ENCODE assay signal across 6 cellular contexts in genomic region chr5:134280456-134280855, GRCh38. TPM values are rescaled to one million over a fixed set of nuclear protein-coding genes. Genes with fewer than 3 reads are reported as not detected.
DNase-seq lines count a peak whose midpoint lies in the region; ATAC-seq and TF ChIP-seq lines count a peak whose summit lies in the region.
"Not testable (repeated sequence)": the region's sequence is repeated elsewhere in the genome, so short reads cannot be mapped to it uniquely, and the experiment has no call there.

No MANE protein-coding gene starts in this region.

- not testable (repeated sequence) for TF ChIP-seq CTCF in Calu3 (IDR thresholded peaks at IDR 0.05; ENCODE audit: unreplicated experiment); PC-9 (conservative IDR thresholded peaks at IDR 0.05); lower lobe of right lung (IDR thresholded peaks at IDR 0.05); parathyroid adenoma (IDR thresholded peaks at IDR 0.05)

- peaks cover 40% of the 10 kb centered on the region for H3K27me3 Mint-ChIP-seq in CD4-positive, CD25-positive, alpha-beta regulatory T cell
- H3K27me3 Mint-ChIP-seq in Calu3 (ENCODE audit: unreplicated experiment); activated T-helper 17 cell treated with anti-CD3 and anti-CD28 coated beads, Interleukin-2, amount 50 U/mL, for 72 hours: not testable (repeated sequence)

- H3K36me3 Mint-ChIP-seq in CD4-positive, CD25-positive, alpha-beta regulatory T cell; Calu3 (ENCODE audit: insufficient read depth, unreplicated experiment); activated T-helper 17 cell treated with anti-CD3 and anti-CD28 coated beads, Interleukin-2, amount 50 U/mL, for 72 hours (ENCODE audit: low read depth): not testable (repeated sequence)

- H3K4me1 Mint-ChIP-seq in CD4-positive, CD25-positive, alpha-beta regulatory T cell: peaks cover 0 to 12% (median 2%) of the 10 kb centered on the region in 4 donors
- peaks cover 41% of the 10 kb centered on the region for H3K4me1 Mint-ChIP-seq in Calu3 (ENCODE audit: low read depth, unreplicated experiment)
- not testable (repeated sequence) for H3K4me1 Mint-ChIP-seq in activated T-helper 17 cell treated with anti-CD3 and anti-CD28 coated beads, Interleukin-2, amount 50 U/mL, for 72 hours

- peaks cover 2 to 25% (median 7%) of the 10 kb centered on the region in 7 donors for H3K9me3 Mint-ChIP-seq in CD4-positive, CD25-positive, alpha-beta regulatory T cell
- not testable (repeated sequence) for H3K9me3 Mint-ChIP-seq in Calu3 (ENCODE audit: low read depth, unreplicated experiment); activated T-helper 17 cell treated with anti-CD3 and anti-CD28 coated beads, Interleukin-2, amount 50 U/mL, for 72 hours

- POLR2A ChIA-PET in PC-9 (lab: Charles Lee; ENCODE audit: unreplicated experiment): interaction anchor here (0.7 to 1.3 kb wide), 4 partner anchors 32 to 60 kb away, joined by 3 to 25 read pairs (median 6); partner anchors contain the start of gene PPP2CA

- not testable (repeated sequence) for H3K36me3 ChIP-seq in CD4-positive, CD25-positive, alpha-beta regulatory T cell (ENCODE audit: control insufficient read depth, insufficient read depth, low read length); PC-9 (ENCODE audit: low read depth); lower lobe of right lung; parathyroid adenoma (ENCODE audit: control insufficient read depth, insufficient read depth, low read length)

- H3K9ac ChIP-seq in parathyroid adenoma: not testable (repeated sequence)

- not testable (repeated sequence) for H2AFZ ChIP-seq in PC-9
- peak overlapping the region; percentile 65 for H2AFZ ChIP-seq in parathyroid adenoma

- not testable (repeated sequence) for H3F3A ChIP-seq in PC-9 (ENCODE audit: insufficient read depth, low read depth)

- peak overlapping the region; percentile 87 for H3K4me2 ChIP-seq in PC-9
- not testable (repeated sequence) for H3K4me2 ChIP-seq in parathyroid adenoma (ENCODE audit: low read length)

- not testable (repeated sequence) for H3K9me3 ChIP-seq in CD4-positive, CD25-positive, alpha-beta regulatory T cell (ENCODE audit: control insufficient read depth in 2 of 2, low read length in 2 of 2); lower lobe of right lung; parathyroid adenoma (ENCODE audit: control insufficient read depth, low read length)
- peaks cover 15% of the 10 kb centered on the region for H3K9me3 ChIP-seq in PC-9 (ENCODE audit: insufficient read depth, low read depth)

- CTCF ChIA-PET in Calu3 (lab: Charles Lee): interaction anchor here (0.6 kb wide), 1 partner anchor 318 kb away, joined by 4 read pairs; no protein-coding TSS in a partner anchor
- CTCF ChIA-PET in PC-9 (lab: Charles Lee): interaction anchor here (1.0 kb wide), 1 partner anchor 9 kb away, joined by 11 read pairs; no protein-coding TSS in a partner anchor

- DNase-seq in CD4-positive, CD25-positive, alpha-beta regulatory T cell; Calu3; PC-9; lower lobe of right lung: not testable (repeated sequence)

- BruUV-seq in Calu3 (replicated peaks; lab: Mats Ljungman, UMichigan); PC-9 (replicated peaks; lab: Mats Ljungman, UMichigan): not testable (repeated sequence)

- peak overlapping the region; percentile 65 for H3K27ac ChIP-seq in CD4-positive, CD25-positive, alpha-beta regulatory T cell (ENCODE audit: insufficient read depth, low read length, poor library complexity, severe bottlenecking)
- H3K27ac ChIP-seq in PC-9 (peak overlapping the region; percentile 74; the same call in 1 of the 2 replicates), lower lobe of right lung (peak overlapping the region; percentile 72), parathyroid adenoma (peak overlapping the region; percentile 69)

- H4K20me1 ChIP-seq in PC-9 (ENCODE audit: insufficient read depth): not testable (repeated sequence)

- H3K27ac Mint-ChIP-seq in CD4-positive, CD25-positive, alpha-beta regulatory T cell; activated T-helper 17 cell treated with anti-CD3 and anti-CD28 coated beads, Interleukin-2, amount 50 U/mL, for 72 hours: not testable (repeated sequence)
- peak overlapping the region; percentile 14 for H3K27ac Mint-ChIP-seq in Calu3 (ENCODE audit: unreplicated experiment)

- intact Hi-C loops in Calu3 (cut with micrococcal nuclease; ENCODE audit: unreplicated experiment): loop anchor here (2.0 kb wide), 1 partner anchor 56 kb away; no protein-coding TSS in a partner anchor
- intact Hi-C loops in PC-9 (cut with micrococcal nuclease; ENCODE audit: unreplicated experiment); lower lobe of right lung (cut with DNase I): not testable (repeated sequence)

- not testable (repeated sequence) for H3K9me2 ChIP-seq in PC-9 (ENCODE audit: insufficient read depth)

- not testable (repeated sequence) for H3K27me3 ChIP-seq in CD4-positive, CD25-positive, alpha-beta regulatory T cell (ENCODE audit: control insufficient read depth, insufficient read depth, low read length); PC-9 (ENCODE audit: insufficient read depth, low read depth); lower lobe of right lung (ENCODE audit: low read depth); parathyroid adenoma (ENCODE audit: control insufficient read depth, insufficient read depth, low read length)

- not testable (repeated sequence) for H3K4me3 ChIP-seq in CD4-positive, CD25-positive, alpha-beta regulatory T cell (ENCODE audit: low read depth, low read length); PC-9; lower lobe of right lung; parathyroid adenoma (ENCODE audit: low read depth, low read length)

- peak overlapping the region in 2 of 4 donors; percentile 27 to 82 for H3K4me3 Mint-ChIP-seq in CD4-positive, CD25-positive, alpha-beta regulatory T cell
- not testable (repeated sequence) for H3K4me3 Mint-ChIP-seq in Calu3 (ENCODE audit: low read depth, unreplicated experiment)
- peak overlapping the region; percentile 63 for H3K4me3 Mint-ChIP-seq in activated T-helper 17 cell treated with anti-CD3 and anti-CD28 coated beads, Interleukin-2, amount 50 U/mL, for 72 hours

- H3K4me1 ChIP-seq in CD4-positive, CD25-positive, alpha-beta regulatory T cell (ENCODE audit: control insufficient read depth, insufficient read depth, low read length, poor library complexity, severe bottlenecking); lower lobe of right lung: not testable (repeated sequence)
- H3K4me1 ChIP-seq in PC-9 (replicated peaks; ENCODE audit: insufficient read depth) (peaks cover 17% of the 10 kb centered on the region), parathyroid adenoma (peaks cover 12% of the 10 kb centered on the region)

- H3K79me2 ChIP-seq in PC-9 (ENCODE audit: low read depth); parathyroid adenoma: not testable (repeated sequence)

- ATAC-seq in CD4-positive, CD25-positive, alpha-beta regulatory T cell (ENCODE audit: low read depth in 2 of 2); activated T-helper 17 cell treated with anti-CD3 and anti-CD28 coated beads, Interleukin-2, amount 50 U/mL, for 72 hours (replicated peaks); lower lobe of right lung: not testable (repeated sequence)

RNA-seq across cellular contexts. Expression of gene PPP2CA, which starts 54.6 kb away (rescaled TPM):
- 223 TPM for total RNA-seq in CD4-positive, CD25-positive, alpha-beta regulatory T cell
- 100 to 1,000 TPM; 221 to 276 (median 243) TPM for polyA plus RNA-seq in CD4-positive, CD25-positive, alpha-beta regulatory T cell
- total RNA-seq in Calu3 (2022) (242 and 260 TPM in 2 replicates), PC-9 (2021) (146 and 149 TPM in 2 replicates), lower lobe of right lung (96.9 TPM)
- 100 to 1,000 TPM; 101 to 164 TPM for total RNA-seq in activated T-helper 17 cell treated with anti-CD3 and anti-CD28 coated beads, Interleukin-2, amount 50 U/mL, for 72 hours
